Comparison of ENCODE assay signal across 24 cellular contexts in genomic region chr6:156461647-156462046, GRCh38.
"Had no signal": no experiment of that assay in that cellular context is flagged by ENCODE, and none has a peak within 500 bp of the region (broad histone marks: within the 10 kb centered on the region; RNA-seq: fewer than 3 reads in every experiment).

No MANE protein-coding gene starts in this region.

- H3K27ac ChIP-seq: esophagus squamous epithelium, heart right ventricle, left lung, lower lobe of right lung, neural progenitor cell, parathyroid adenoma, psoas muscle, sigmoid colon, thoracic aorta, uterus had no signal

- H2AFZ ChIP-seq: neural progenitor cell, parathyroid adenoma had no signal

- H3K4me3 ChIP-seq: esophagus squamous epithelium, heart right ventricle, left lung, lower lobe of right lung, neural progenitor cell, psoas muscle, sigmoid colon, thoracic aorta, uterus had no signal

- H3K79me2 ChIP-seq: parathyroid adenoma had no signal

- H3K9me3 ChIP-seq: esophagus squamous epithelium, heart right ventricle, left lung, lower lobe of right lung, psoas muscle, sigmoid colon, thoracic aorta, uterus had no signal

- DNase-seq: activated CD4-positive, alpha-beta T cell treated with anti-CD3 and anti-CD28 coated beads for 36 hours; activated CD4-positive, CD25-positive, alpha-beta regulatory T cell; activated effector memory CD4-positive, alpha-beta T cell treated with Interleukin-2 at 50 U/mL for 16 hours; activated naive CD4-positive, alpha-beta T cell treated with Interleukin-2 at 50 U/mL for 16 hours; activated T-cell treated with anti-CD3 and anti-CD28 coated beads for 4 hours; anterior cingulate cortex; effector CD4-positive, alpha-beta T cell; esophagus squamous epithelium; foreskin melanocyte; heart right ventricle; left lung; lower lobe of right lung; mesenchymal stem cell; naive thymus-derived CD8-positive, alpha-beta T cell; occipital lobe; psoas muscle; sigmoid colon; small intestine; stimulated activated CD4-positive, alpha-beta T cell treated with anti-CD3 and anti-CD28 coated beads, Interleukin-4, amount 100 ng/mL, for 24 hours; trophoblast cell; uterus had no signal

- H3K4me1 ChIP-seq: esophagus squamous epithelium, heart right ventricle, left lung, lower lobe of right lung, parathyroid adenoma, psoas muscle, sigmoid colon, uterus had no signal

- H3K9ac ChIP-seq: neural progenitor cell, parathyroid adenoma had no signal

- H3K36me3 ChIP-seq: esophagus squamous epithelium, heart right ventricle, left lung, lower lobe of right lung, neural progenitor cell, sigmoid colon, thoracic aorta, uterus had no signal

- H3K27me3 ChIP-seq: esophagus squamous epithelium, left lung, neural progenitor cell, sigmoid colon, uterus had no signal

- H3K4me2 ChIP-seq: neural progenitor cell had no signal
